In genomic region chr4:152936446-152937279, GRCh38 we compare ENCODE assay signal across 8 cellular contexts. TPM values are rescaled to one million over a fixed set of nuclear protein-coding genes. Genes with fewer than 3 reads are reported as not detected.
DNase-seq lines count a peak whose midpoint lies in the region; ATAC-seq, FAIRE-seq and TF ChIP-seq lines count a peak whose summit lies in the region.

No MANE protein-coding gene starts in this region.

- H3K4me3 ChIP-seq in BLaER1 (peak overlapping the region; percentile 67), SK-N-MC (peak overlapping the region; percentile 81), lung (peak overlapping the region; percentile 65), suprapubic skin (peak overlapping the region; percentile 82)

- H3K36me3 ChIP-seq in BLaER1 = no peaks in the 10 kb centered on the region
- H3K36me3 ChIP-seq in SK-N-MC (ENCODE audit: insufficient read depth, low read length) = no peaks in the 10 kb centered on the region
- peaks cover 0 to 2% of the 10 kb centered on the region in 2 donors for H3K36me3 ChIP-seq in lung (ENCODE audit: control insufficient read depth in 2 of 2, insufficient read depth in 2 of 2, low read length in 2 of 2)
- H3K36me3 ChIP-seq in suprapubic skin = no peaks in the 10 kb centered on the region

- 1% methylated on average over 79 to 85 of the region's 85 CpGs for WGBS in lung, 2 donors
- WGBS in suprapubic skin = 0% methylated on average over 9 of the region's 85 CpGs

- H3K9ac ChIP-seq in BLaER1 (no peak overlapping the region), SK-N-MC (ENCODE audit: insufficient read length) (no peak overlapping the region)

- H3K4me1 ChIP-seq in BLaER1 = peaks cover 27% of the 10 kb centered on the region
- H3K4me1 ChIP-seq in lung (ENCODE audit: control insufficient read depth in 2 of 2, insufficient read depth in 2 of 2, low read length in 2 of 2) = peaks cover 4 to 15% of the 10 kb centered on the region in 2 donors
- peaks cover 36% of the 10 kb centered on the region for H3K4me1 ChIP-seq in suprapubic skin

- FAIRE-seq in HTR-8/SVneo (lab: Jason Lieb, UNC) = no peak

- H3K4me2 ChIP-seq in BLaER1 = peak overlapping the region; percentile 99

- no peak for TF ChIP-seq CTCF in lung (IDR thresholded peaks at IDR 0.05; ENCODE audit: control extremely low read depth, extremely low read depth)
- TF ChIP-seq CTCF in suprapubic skin (IDR thresholded peaks at IDR 0.05) = no peak

- no peak for TF ChIP-seq EP300 in suprapubic skin (IDR thresholded peaks at IDR 0.05)

- H3K27me3 ChIP-seq in BLaER1 (peaks cover 78% of the 10 kb centered on the region), lung (ENCODE audit: control insufficient read depth, insufficient read depth) (no peaks in the 10 kb centered on the region), suprapubic skin (peaks cover 10% of the 10 kb centered on the region)

- ATAC-seq in lung (ENCODE audit: insufficient read depth, low FRiP score) = peak; percentile 8
- no peak for ATAC-seq in GM19035 (IDR thresholded peaks at IDR 0.05; ENCODE audit: unreplicated experiment)

- DNase-seq in GM19240 (ENCODE audit: insufficient read length, low spot score) (peak; percentile 6), SK-N-MC (ENCODE audit: low read depth, low spot score) (no peak), ecto neural progenitor cell (ENCODE audit: low spot score) (peak; percentile 79), lung (ENCODE audit: low spot score) (no peak), suprapubic skin (ENCODE audit: low spot score in 2 of 2) (peak in 1 of 2 donors; percentile 84), HTR-8/SVneo (ENCODE audit: insufficient read length, low spot score) (no peak)

- TF ChIP-seq POLR2A in suprapubic skin (IDR thresholded peaks at IDR 0.05) = no peak

- H3K27ac ChIP-seq in BLaER1 = no peak overlapping the region
- no peak overlapping the region for H3K27ac ChIP-seq in SK-N-MC
- H3K27ac ChIP-seq in lung (ENCODE audit: low read depth in 1 of 2, low read length in 1 of 2) = peak overlapping the region in 1 of 2 donors; percentile 81
- H3K27ac ChIP-seq in suprapubic skin = peak overlapping the region; percentile 74

- H3K9me3 ChIP-seq in BLaER1 (peaks cover 5% of the 10 kb centered on the region; the same call in 1 of the 2 replicates), SK-N-MC (ENCODE audit: low read depth, low read length) (no peaks in the 10 kb centered on the region), lung (ENCODE audit: control insufficient read depth in 2 of 2, insufficient read depth in 1 of 2, low read length in 1 of 2) (no peaks in the 10 kb centered on the region), suprapubic skin (no peaks in the 10 kb centered on the region)

- peaks cover 44% of the 10 kb centered on the region for H4K20me1 ChIP-seq in BLaER1

RNA-seq across cellular contexts. Expression of gene FHDC1, which starts 0.5 kb away (rescaled TPM):
- total RNA-seq in lung (10 to 100 TPM; 11.7 to 27.2 TPM), suprapubic skin (10 to 100 TPM; 21.9 to 39.6 (median 28.7) TPM)
- 10 to 100 TPM in 1 of 2 donors, 1 to 10 TPM in 1; 4.3 to 22.8 TPM for polyA plus RNA-seq in lung

Comparison
In these comparisons a context has a peak if more than half of its experiments do, and no peak if none do; other contexts are left out.
1. DNase-seq: peak in GM19240 (single experiment) and ecto neural progenitor cell (single experiment); none in SK-N-MC (single experiment), lung (single experiment) and HTR-8/SVneo (single experiment).
2. Peak in every context shown above with its lines, with median percentiles within 50 percentile points of each other: H3K4me3 ChIP-seq.